Comparison of ENCODE assay signal across 8 cellular contexts in the genomic region with DNA sequence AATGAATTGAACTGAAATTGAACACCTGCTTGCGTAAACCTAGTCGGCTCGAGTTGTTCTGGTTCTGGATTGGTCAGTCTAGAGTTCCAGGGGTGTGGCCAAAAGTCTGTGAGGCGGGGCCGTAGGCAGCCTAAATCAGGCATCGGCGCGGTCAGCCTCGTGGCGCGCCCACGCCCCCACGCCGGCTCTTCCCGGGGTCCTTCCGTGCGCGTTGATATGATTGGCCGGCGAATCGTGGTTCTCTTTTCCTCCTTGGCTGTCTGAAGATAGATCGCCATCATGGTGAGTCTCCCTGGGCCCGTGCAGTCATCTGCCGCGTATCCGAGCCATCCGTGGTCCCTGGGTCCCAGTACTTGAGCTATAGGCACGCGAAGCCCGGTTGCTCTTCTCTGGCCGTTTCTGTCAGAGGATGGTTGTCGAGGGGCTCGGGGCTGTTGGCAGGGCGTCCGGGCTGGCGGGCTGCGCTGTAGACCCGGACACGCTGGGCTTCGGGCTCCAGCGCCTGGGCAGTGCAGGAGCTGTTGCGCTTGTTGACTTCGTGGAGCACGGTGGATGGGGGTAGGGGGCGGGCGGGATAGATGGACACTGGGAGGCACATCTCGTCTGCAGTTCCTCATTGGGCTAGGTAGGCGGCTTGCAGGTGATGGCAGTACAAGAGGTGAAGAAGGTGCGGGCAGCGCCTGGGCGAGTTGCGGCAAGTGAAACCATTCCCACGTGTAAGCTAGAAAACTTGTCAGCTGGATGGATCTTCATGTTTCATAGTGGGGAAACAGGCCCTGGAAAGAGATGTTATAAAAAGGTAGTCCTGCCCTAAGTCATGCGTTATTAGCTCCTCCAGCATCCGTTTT. TPM values are rescaled to one million over a fixed set of nuclear protein-coding genes. Genes with fewer than 3 reads are reported as not detected.
DNase-seq lines count a peak whose midpoint lies in the region; ATAC-seq and TF ChIP-seq lines count a peak whose summit lies in the region.

Gene RPS24, plus strand, starts transcription at position 241 of the 848 bp plus-strand sequence. Its CDS starts 39 bp downstream, at position 280.

- peak within 1 kb of the TSS; percentile 69; the same call in 1 of the 2 replicates for H2AFZ ChIP-seq in SK-N-SH (ENCODE audit: low read depth)

- H3K79me2 ChIP-seq in SK-N-SH (ENCODE audit: insufficient read depth) = peaks cover 56% of the 10 kb centered on the region

- no peaks in the 10 kb centered on the region for H3K9me3 ChIP-seq in SK-N-SH

- H3K9me2 ChIP-seq in SK-N-SH = no peaks in the 10 kb centered on the region

- peak within 1 kb of the TSS; percentile 64 to 85 for H3K27ac ChIP-seq in SK-N-SH (ENCODE audit: low read depth in 2 of 2, low read length in 1 of 2)

- peaks cover 22 to 34% of the 10 kb centered on the region in 2 experiments; a peak in 3 of 4 replicates for H3K4me1 ChIP-seq in SK-N-SH (ENCODE audit: control insufficient read depth in 1 of 2, insufficient read depth in 2 of 2, low read depth in 1 of 2, low read length in 1 of 2)

- peaks cover 41 to 45% of the 10 kb centered on the region in 2 experiments for H3K36me3 ChIP-seq in SK-N-SH (replicated peaks in 1 of 2; ENCODE audit: control insufficient read depth in 1 of 2, insufficient read depth in 2 of 2, low read length in 1 of 2)

- peak within 1 kb of the TSS; percentile 73 to 76 for H3K4me3 ChIP-seq in SK-N-SH (ENCODE audit: low read depth in 2 of 2, low read length in 1 of 2)

- TF ChIP-seq RAD21 in SK-N-SH (IDR thresholded peaks at IDR 0.05; ENCODE audit: low read length) = no peak

- peak; percentile 80 for ATAC-seq in HG02571 (IDR thresholded peaks at IDR 0.05; ENCODE audit: unreplicated experiment)

- POLR2A ChIA-PET in SK-N-SH (lab: Yijun Ruan, JAX) = interaction anchor here (0.7 to 0.9 kb wide), 3 partner anchors 14 to 930 kb away, joined by 3 to 5 read pairs (median 3); no protein-coding TSS in a partner anchor

- H3K27me3 ChIP-seq in SK-N-SH (ENCODE audit: insufficient read depth) = no peaks in the 10 kb centered on the region

- DNase-seq in GM04504 (ENCODE audit: low read depth) (peak; percentile 93), NCI-H1048 (lab: John Stamatoyannopoulos, UW) (peak; percentile 94), SK-N-SH (peak; percentile 95), germinal center (ENCODE audit: low spot score) (peak; percentile 94), non-pigmented ciliary epithelial cell (ENCODE audit: low read depth) (peak; percentile 95), superior temporal gyrus (ENCODE audit: extremely low spot score) (peak; percentile 97)
- DNase-seq in activated naive CD4-positive, alpha-beta T cell treated with anti-CD3 and anti-CD28 coated beads, Interleukin-2, amount 50 U/mL, for 16 hours = peak; percentile 96

- CTCF ChIA-PET in SK-N-SH (lab: Yijun Ruan, JAX) = interaction anchor here (1.1 kb wide), 1 partner anchor 14 kb away, joined by 4 read pairs; no protein-coding TSS in a partner anchor

- peaks cover 45% of the 10 kb centered on the region for H4K20me1 ChIP-seq in SK-N-SH (ENCODE audit: insufficient read depth)

- peaks cover 23% of the 10 kb centered on the region for H3F3A ChIP-seq in SK-N-SH (replicated peaks; ENCODE audit: insufficient read depth)

- H3K4me2 ChIP-seq in SK-N-SH = peak within 1 kb of the TSS; percentile 84

- peak within 1 kb of the TSS; percentile 82 for H3K9ac ChIP-seq in SK-N-SH

- whole genome bisulfite sequencing in SK-N-SH (ENCODE audit: low lambda C conversion rate) = under 1% methylated on average over 20 of the region's 55 CpGs

- no peak for TF ChIP-seq EP300 in SK-N-SH (IDR thresholded peaks at IDR 0.05; ENCODE audit: borderline replicate concordance in 1 of 2, low read depth in 1 of 2, low read length in 1 of 2)

- TF ChIP-seq CTCF in SK-N-SH (IDR thresholded peaks at IDR 0.05) = no peak

TF ChIP-seq in SK-N-SH, 30 proteins besides CTCF, POLR2A, EP300 and RAD21 (continues in another document):
- TF ChIP-seq CHD2 (IDR thresholded peaks at IDR 0.05; ENCODE audit: low read length, partially characterized antibody) = no peak
- no peak for TF ChIP-seq FOSL2 (IDR thresholded peaks at IDR 0.05; ENCODE audit: borderline replicate concordance, low read depth)
- TF ChIP-seq ELF1 (IDR thresholded peaks at IDR 0.05) = peak; percentile 51; the same call in 1 of the 2 replicates
- TF ChIP-seq POLR2AphosphoS5 (IDR thresholded peaks at IDR 0.05; ENCODE audit: low read depth, low read length) = peak; percentile 99
- peak; percentile 77 for TF ChIP-seq RFX5 (IDR thresholded peaks at IDR 0.05; ENCODE audit: low read length)
- TF ChIP-seq, protein P1, sequence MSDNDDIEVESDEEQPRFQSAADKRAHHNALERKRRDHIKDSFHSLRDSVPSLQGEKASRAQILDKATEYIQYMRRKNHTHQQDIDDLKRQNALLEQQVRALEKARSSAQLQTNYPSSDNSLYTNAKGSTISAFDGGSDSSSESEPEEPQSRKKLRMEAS (IDR thresholded peaks at IDR 0.05; ENCODE audit: low read depth) = peak; percentile 81
- TF ChIP-seq YY1 (IDR thresholded peaks at IDR 0.05; ENCODE audit: low read depth) = peak; percentile 87
- no peak; the same call in 1 of the 2 replicates for TF ChIP-seq GATA2 (CRISPR knock-in tag; IDR thresholded peaks at IDR 0.05)
- TF ChIP-seq ZBTB33 (IDR thresholded peaks at IDR 0.05; ENCODE audit: borderline replicate concordance, low read depth) = no peak
- TF ChIP-seq JUND (IDR thresholded peaks at IDR 0.05) = no peak
- no peak for TF ChIP-seq TEAD4 (IDR thresholded peaks at IDR 0.05; ENCODE audit: borderline replicate concordance, insufficient read depth)
- no peak for TF ChIP-seq RXRA (IDR thresholded peaks at IDR 0.05; ENCODE audit: borderline replicate concordance, low read depth)
- TF ChIP-seq, protein P2, sequence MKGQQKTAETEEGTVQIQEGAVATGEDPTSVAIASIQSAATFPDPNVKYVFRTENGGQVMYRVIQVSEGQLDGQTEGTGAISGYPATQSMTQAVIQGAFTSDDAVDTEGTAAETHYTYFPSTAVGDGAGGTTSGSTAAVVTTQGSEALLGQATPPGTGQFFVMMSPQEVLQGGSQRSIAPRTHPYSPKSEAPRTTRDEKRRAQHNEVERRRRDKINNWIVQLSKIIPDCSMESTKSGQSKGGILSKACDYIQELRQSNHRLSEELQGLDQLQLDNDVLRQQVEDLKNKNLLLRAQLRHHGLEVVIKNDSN (IDR thresholded peaks at IDR 0.05; ENCODE audit: borderline replicate concordance, low read depth) = no peak
- no peak for TF ChIP-seq NFIC (IDR thresholded peaks at IDR 0.05; ENCODE audit: borderline replicate concordance)
- TF ChIP-seq FOXM1 (IDR thresholded peaks at IDR 0.05; ENCODE audit: low read depth) = no peak
- TF ChIP-seq TAF1 (IDR thresholded peaks at IDR 0.05; ENCODE audit: borderline replicate concordance, low read depth, low read length) = peak; percentile 99
- TF ChIP-seq REST (IDR thresholded peaks at IDR 0.05; ENCODE audit: low read depth, low read length) = peak; percentile 74
- no peak for TF ChIP-seq MEF2A (IDR thresholded peaks at IDR 0.05; ENCODE audit: borderline replicate concordance, low read depth)

RNA-seq across cellular contexts. Expression of gene RPS24, which starts in this region (rescaled TPM):
- polyA plus RNA-seq in SK-N-SH (2012; rRNA removed) = 3,806 and 4,595 TPM in 2 replicates
- polyA plus RNA-seq in SK-N-SH (2012; cell fraction: cytosol; rRNA removed) = 5,571 and 7,484 TPM in 2 replicates
- 872 and 1,029 TPM in 2 replicates for polyA plus RNA-seq in SK-N-SH (2012; cell fraction: nucleus; rRNA removed)

Comparison
In these comparisons a context has a peak if more than half of its experiments do, and no peak if none do; other contexts are left out.
1. Peak in every context shown above with its lines: DNase-seq, ATAC-seq, H3K4me3 ChIP-seq and H3K27ac ChIP-seq.